In the genomic region with DNA sequence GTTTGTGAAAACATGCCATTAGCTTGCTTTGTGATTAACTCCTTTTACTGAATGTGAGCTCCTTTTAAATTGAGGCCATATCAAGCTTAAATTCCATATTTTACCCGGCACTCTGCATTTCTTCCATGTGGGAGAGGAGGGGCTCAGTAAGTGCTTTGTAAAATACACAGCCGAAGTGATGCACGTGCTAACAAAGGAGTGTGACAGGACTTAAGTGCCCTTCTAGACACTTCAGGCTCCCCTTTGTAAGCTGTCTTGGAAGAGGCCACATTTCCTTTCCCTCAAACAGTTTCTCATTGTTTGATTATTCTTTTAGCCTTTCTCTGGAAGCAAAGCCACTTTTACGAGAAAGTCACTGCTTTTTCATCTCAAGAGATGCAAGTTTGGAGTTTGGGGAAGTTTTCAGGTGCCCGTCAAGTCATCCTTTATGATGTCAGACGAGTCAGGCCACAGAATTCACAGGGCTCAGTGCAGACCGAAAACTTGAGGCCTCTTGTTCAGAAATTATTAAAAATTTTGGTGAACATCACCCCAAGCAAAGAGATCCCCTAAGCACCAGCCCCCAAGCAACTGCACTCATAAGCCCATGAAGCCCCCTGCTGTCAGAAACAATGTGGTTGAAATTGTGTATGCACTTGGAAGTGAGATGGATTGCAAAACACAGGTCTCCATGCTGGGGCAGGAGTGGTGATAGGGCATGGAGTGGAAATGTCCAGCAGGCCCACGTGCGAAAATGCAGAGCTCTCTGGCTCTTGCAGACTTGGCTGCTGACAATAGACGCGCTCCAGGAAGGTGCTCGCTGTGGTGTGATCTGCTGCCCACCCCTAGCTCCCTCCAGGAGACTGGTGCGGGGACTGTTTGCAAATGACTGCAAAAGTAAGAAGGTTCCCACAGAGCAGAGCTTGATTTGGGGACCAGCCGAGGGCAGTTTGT, we compare ENCODE assay signal across 1 cellular context.
TF ChIP-seq lines count a peak whose summit lies in the region.

No MANE protein-coding gene starts in this region.

TF ChIP-seq in GM23338, 12 proteins besides CTCF, POLR2A, EP300 and RAD21:
- TF ChIP-seq, protein P1, sequence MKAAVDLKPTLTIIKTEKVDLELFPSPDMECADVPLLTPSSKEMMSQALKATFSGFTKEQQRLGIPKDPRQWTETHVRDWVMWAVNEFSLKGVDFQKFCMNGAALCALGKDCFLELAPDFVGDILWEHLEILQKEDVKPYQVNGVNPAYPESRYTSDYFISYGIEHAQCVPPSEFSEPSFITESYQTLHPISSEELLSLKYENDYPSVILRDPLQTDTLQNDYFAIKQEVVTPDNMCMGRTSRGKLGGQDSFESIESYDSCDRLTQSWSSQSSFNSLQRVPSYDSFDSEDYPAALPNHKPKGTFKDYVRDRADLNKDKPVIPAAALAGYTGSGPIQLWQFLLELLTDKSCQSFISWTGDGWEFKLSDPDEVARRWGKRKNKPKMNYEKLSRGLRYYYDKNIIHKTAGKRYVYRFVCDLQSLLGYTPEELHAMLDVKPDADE (IDR thresholded peaks at IDR 0.05): no peak
- TF ChIP-seq CREB1 (CRISPR knock-in tag; IDR thresholded peaks at IDR 0.05; ENCODE audit: low read depth) (no peak), POLR2AphosphoS5 (IDR thresholded peaks at IDR 0.05; ENCODE audit: low read depth) (no peak), JUNB (IDR thresholded peaks at IDR 0.05; ENCODE audit: unreplicated experiment) (no peak), NANOG (IDR thresholded peaks at IDR 0.05; ENCODE audit: borderline replicate concordance) (no peak), STAT1 (IDR thresholded peaks at IDR 0.05; ENCODE audit: unreplicated experiment) (no peak), EZH2phosphoT487 (IDR thresholded peaks at IDR 0.05; ENCODE audit: unreplicated experiment) (no peak), EZH2 (IDR thresholded peaks at IDR 0.05; ENCODE audit: low read depth, unreplicated experiment) (no peak), ZNF331 (CRISPR knock-in tag; IDR thresholded peaks at IDR 0.05; ENCODE audit: low read depth) (no peak), ZNF114 (CRISPR knock-in tag; IDR thresholded peaks at IDR 0.05) (no peak)
- TF ChIP-seq, protein P2, sequence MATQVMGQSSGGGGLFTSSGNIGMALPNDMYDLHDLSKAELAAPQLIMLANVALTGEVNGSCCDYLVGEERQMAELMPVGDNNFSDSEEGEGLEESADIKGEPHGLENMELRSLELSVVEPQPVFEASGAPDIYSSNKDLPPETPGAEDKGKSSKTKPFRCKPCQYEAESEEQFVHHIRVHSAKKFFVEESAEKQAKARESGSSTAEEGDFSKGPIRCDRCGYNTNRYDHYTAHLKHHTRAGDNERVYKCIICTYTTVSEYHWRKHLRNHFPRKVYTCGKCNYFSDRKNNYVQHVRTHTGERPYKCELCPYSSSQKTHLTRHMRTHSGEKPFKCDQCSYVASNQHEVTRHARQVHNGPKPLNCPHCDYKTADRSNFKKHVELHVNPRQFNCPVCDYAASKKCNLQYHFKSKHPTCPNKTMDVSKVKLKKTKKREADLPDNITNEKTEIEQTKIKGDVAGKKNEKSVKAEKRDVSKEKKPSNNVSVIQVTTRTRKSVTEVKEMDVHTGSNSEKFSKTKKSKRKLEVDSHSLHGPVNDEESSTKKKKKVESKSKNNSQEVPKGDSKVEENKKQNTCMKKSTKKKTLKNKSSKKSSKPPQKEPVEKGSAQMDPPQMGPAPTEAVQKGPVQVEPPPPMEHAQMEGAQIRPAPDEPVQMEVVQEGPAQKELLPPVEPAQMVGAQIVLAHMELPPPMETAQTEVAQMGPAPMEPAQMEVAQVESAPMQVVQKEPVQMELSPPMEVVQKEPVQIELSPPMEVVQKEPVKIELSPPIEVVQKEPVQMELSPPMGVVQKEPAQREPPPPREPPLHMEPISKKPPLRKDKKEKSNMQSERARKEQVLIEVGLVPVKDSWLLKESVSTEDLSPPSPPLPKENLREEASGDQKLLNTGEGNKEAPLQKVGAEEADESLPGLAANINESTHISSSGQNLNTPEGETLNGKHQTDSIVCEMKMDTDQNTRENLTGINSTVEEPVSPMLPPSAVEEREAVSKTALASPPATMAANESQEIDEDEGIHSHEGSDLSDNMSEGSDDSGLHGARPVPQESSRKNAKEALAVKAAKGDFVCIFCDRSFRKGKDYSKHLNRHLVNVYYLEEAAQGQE (IDR thresholded peaks at IDR 0.05; ENCODE audit: unreplicated experiment): no peak
- TF ChIP-seq, protein P3, sequence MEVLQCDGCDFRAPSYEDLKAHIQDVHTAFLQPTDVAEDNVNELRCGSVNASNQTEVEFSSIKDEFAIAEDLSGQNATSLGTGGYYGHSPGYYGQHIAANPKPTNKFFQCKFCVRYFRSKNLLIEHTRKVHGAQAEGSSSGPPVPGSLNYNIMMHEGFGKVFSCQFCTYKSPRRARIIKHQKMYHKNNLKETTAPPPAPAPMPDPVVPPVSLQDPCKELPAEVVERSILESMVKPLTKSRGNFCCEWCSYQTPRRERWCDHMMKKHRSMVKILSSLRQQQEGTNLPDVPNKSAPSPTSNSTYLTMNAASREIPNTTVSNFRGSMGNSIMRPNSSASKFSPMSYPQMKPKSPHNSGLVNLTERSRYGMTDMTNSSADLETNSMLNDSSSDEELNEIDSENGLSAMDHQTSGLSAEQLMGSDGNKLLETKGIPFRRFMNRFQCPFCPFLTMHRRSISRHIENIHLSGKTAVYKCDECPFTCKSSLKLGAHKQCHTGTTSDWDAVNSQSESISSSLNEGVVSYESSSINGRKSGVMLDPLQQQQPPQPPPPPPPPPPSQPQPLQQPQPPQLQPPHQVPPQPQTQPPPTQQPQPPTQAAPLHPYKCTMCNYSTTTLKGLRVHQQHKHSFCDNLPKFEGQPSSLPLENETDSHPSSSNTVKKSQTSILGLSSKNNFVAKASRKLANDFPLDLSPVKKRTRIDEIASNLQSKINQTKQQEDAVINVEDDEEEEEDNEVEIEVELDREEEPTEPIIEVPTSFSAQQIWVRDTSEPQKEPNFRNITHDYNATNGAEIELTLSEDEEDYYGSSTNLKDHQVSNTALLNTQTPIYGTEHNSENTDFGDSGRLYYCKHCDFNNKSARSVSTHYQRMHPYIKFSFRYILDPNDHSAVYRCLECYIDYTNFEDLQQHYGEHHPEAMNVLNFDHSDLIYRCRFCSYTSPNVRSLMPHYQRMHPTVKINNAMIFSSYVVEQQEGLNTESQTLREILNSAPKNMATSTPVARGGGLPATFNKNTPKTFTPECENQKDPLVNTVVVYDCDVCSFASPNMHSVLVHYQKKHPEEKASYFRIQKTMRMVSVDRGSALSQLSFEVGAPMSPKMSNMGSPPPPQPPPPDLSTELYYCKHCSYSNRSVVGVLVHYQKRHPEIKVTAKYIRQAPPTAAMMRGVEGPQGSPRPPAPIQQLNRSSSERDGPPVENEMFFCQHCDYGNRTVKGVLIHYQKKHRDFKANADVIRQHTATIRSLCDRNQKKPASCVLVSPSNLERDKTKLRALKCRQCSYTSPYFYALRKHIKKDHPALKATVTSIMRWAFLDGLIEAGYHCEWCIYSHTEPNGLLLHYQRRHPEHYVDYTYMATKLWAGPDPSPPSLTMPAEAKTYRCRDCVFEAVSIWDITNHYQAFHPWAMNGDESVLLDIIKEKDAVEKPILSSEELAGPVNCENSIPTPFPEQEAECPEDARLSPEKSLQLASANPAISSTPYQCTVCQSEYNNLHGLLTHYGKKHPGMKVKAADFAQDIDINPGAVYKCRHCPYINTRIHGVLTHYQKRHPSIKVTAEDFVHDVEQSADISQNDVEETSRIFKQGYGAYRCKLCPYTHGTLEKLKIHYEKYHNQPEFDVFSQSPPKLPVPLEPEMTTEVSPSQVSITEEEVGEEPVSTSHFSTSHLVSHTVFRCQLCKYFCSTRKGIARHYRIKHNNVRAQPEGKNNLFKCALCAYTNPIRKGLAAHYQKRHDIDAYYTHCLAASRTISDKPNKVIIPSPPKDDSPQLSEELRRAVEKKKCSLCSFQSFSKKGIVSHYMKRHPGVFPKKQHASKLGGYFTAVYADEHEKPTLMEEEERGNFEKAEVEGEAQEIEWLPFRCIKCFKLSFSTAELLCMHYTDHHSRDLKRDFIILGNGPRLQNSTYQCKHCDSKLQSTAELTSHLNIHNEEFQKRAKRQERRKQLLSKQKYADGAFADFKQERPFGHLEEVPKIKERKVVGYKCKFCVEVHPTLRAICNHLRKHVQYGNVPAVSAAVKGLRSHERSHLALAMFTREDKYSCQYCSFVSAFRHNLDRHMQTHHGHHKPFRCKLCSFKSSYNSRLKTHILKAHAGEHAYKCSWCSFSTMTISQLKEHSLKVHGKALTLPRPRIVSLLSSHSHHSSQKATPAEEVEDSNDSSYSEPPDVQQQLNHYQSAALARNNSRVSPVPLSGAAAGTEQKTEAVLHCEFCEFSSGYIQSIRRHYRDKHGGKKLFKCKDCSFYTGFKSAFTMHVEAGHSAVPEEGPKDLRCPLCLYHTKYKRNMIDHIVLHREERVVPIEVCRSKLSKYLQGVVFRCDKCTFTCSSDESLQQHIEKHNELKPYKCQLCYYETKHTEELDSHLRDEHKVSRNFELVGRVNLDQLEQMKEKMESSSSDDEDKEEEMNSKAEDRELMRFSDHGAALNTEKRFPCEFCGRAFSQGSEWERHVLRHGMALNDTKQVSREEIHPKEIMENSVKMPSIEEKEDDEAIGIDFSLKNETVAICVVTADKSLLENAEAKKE (CRISPR knock-in tag; IDR thresholded peaks at IDR 0.05): no peak
